27 cellular contexts compared by ENCODE assay signal in genomic region chr13:74886496-74886895, GRCh38.
A peak's percentile ranks its signal among the peaks of the same experiment; 100 is the strongest.
DNase-seq lines count a peak whose midpoint lies in the region; ATAC-seq and TF ChIP-seq lines count a peak whose summit lies in the region.
"Had no signal": no experiment of that assay in that cellular context is flagged by ENCODE, and none has a peak within 500 bp of the region (broad histone marks: within the 10 kb centered on the region; RNA-seq: fewer than 3 reads in every experiment).

No MANE protein-coding gene starts in this region.

- no peak for ATAC-seq in GM19397 (IDR thresholded peaks at IDR 0.05; ENCODE audit: unreplicated experiment)
- no peak for ATAC-seq in HG02885 (IDR thresholded peaks at IDR 0.05; ENCODE audit: poor library complexity, unreplicated experiment)
- no peak for ATAC-seq in HG02973 (IDR thresholded peaks at IDR 0.05; ENCODE audit: unreplicated experiment)
- ATAC-seq in GM18868 (IDR thresholded peaks at IDR 0.05; ENCODE audit: unreplicated experiment): no peak
- ATAC-seq: foreskin keratinocyte; HepG2; stimulated activated memory B cell treated with anti-CD40 and anti-IgM and Interleukin-4, amounts not matched to agents 10 μg/mL and 1 μg/mL and 100 μg/mL, for 72 hours had no signal

- no peak overlapping the region for H2AK5ac ChIP-seq in neuronal stem cell (ENCODE audit: low read depth, low read length)

- H2BK12ac ChIP-seq in neuronal stem cell (ENCODE audit: low read length): no peak overlapping the region

- peak overlapping the region; percentile 64 for H2AFZ ChIP-seq in neuronal stem cell (ENCODE audit: low read length)

- no peak overlapping the region for H3K18ac ChIP-seq in neuronal stem cell (ENCODE audit: low read length)

- no peak overlapping the region for H2BK120ac ChIP-seq in neuronal stem cell (ENCODE audit: low read depth, low read length)

- no peak overlapping the region for H3K27ac ChIP-seq in neuronal stem cell (replicated peaks; ENCODE audit: low read length)
- H3K27ac ChIP-seq: colonic mucosa, foreskin keratinocyte, left ventricle myocardium inferior, SK-N-MC, testis, uterus, VCaP had no signal

- H4K91ac ChIP-seq in neuronal stem cell (ENCODE audit: low read depth, low read length, poor library complexity): no peak overlapping the region

- no peak overlapping the region for H3K23ac ChIP-seq in neuronal stem cell (ENCODE audit: low read depth, low read length, poor library complexity)

- H3K14ac ChIP-seq in neuronal stem cell (ENCODE audit: low read length): no peak overlapping the region

- no peak overlapping the region for H2BK15ac ChIP-seq in neuronal stem cell (ENCODE audit: low read length)

- H3K36me3 ChIP-seq in adipocyte (ENCODE audit: control insufficient read depth, insufficient read depth, low read length, severe bottlenecking) (no peaks in the 10 kb centered on the region), neuronal stem cell (replicated peaks in 1 of 2; ENCODE audit: control insufficient read depth in 2 of 2, insufficient read depth in 2 of 2, low read length in 2 of 2) (no peaks in the 10 kb centered on the region)
- H3K36me3 ChIP-seq: colonic mucosa, left ventricle myocardium inferior, uterus had no signal

- H3K27me3 ChIP-seq in adipocyte (replicated peaks; ENCODE audit: control insufficient read depth, insufficient read depth, low read length) (no peaks in the 10 kb centered on the region), neuronal stem cell (ENCODE audit: control insufficient read depth in 3 of 3, insufficient read depth in 3 of 3, low read depth in 1 of 3, low read length in 3 of 3) (no peaks in the 10 kb centered on the region)
- H3K27me3 ChIP-seq: colonic mucosa, foreskin keratinocyte, testis, uterus had no signal

- H3K4me3 ChIP-seq in AG10803 (ENCODE audit: low read length) (no peak overlapping the region), adipocyte (ENCODE audit: low read length) (no peak overlapping the region), neuronal stem cell (ENCODE audit: low read length in 2 of 2) (no peak overlapping the region)
- H3K4me3 ChIP-seq: colonic mucosa, left ventricle myocardium inferior, SK-N-MC, smooth muscle cell, testis, uterus had no signal

- DNase-seq in AG10803 (ENCODE audit: low read depth) (peak; percentile 42), adipocyte (ENCODE audit: low read depth) (peak; percentile 35), fibroblast of gingiva (ENCODE audit: low read depth) (peak; percentile 64), neuronal stem cell (ENCODE audit: low spot score) (no peak)
- DNase-seq: activated CD4-positive, alpha-beta T cell treated with anti-CD3 and anti-CD28 coated beads, Interleukin-2, amount 10 ng/mL, durations not matched to agents 7 days and 5 days; CD4-positive, alpha-beta memory T cell; colonic mucosa; DMS153; endodermal cell; foreskin keratinocyte; left ventricle myocardium inferior; NCI-H1417 treated with DMSO at 0.1 percent for 48 hours; NCI-H69; nephron progenitor cell; RPMI8226; T-helper 2 cell; testis; uterus had no signal

- H3K9ac ChIP-seq in adipocyte (ENCODE audit: low read length) (no peak overlapping the region), neuronal stem cell (ENCODE audit: low read depth, low read length, poor library complexity) (no peak overlapping the region)

- H3K9me3 ChIP-seq in adipocyte (ENCODE audit: control insufficient read depth, low read length) (no peaks in the 10 kb centered on the region), neuronal stem cell (replicated peaks in 1 of 2; ENCODE audit: control insufficient read depth in 2 of 2, insufficient read depth in 1 of 2, low read depth in 1 of 2, low read length in 2 of 2) (peaks cover 0 to 2% of the 10 kb centered on the region in 2 donors)
- H3K9me3 ChIP-seq: colonic mucosa, testis, uterus had no signal

- no CpG with 5 or more reads among the region's 3 CpGs for WGBS in neuronal stem cell (ENCODE audit: extremely low coverage in 2 of 2, insufficient read length in 2 of 2, insufficient replicate concordance in 1 of 2), 2 donors

- no peak overlapping the region for H3K4me2 ChIP-seq in neuronal stem cell (ENCODE audit: insufficient read depth, low read length, poor library complexity, severe bottlenecking)
- H3K4me2 ChIP-seq: smooth muscle cell had no signal

- H3K79me1 ChIP-seq in neuronal stem cell (ENCODE audit: low read depth, low read length): no peaks in the 10 kb centered on the region

- H3K4me1 ChIP-seq in adipocyte (ENCODE audit: control insufficient read depth, insufficient read depth, low read length) (peaks cover 11% of the 10 kb centered on the region), neuronal stem cell (ENCODE audit: control insufficient read depth in 2 of 2, insufficient read depth in 1 of 2, low read depth in 1 of 2, low read length in 2 of 2) (no peaks in the 10 kb centered on the region)
- H3K4me1 ChIP-seq: colonic mucosa, left ventricle myocardium inferior, testis, uterus had no signal

- no peak overlapping the region for H4K8ac ChIP-seq in neuronal stem cell (ENCODE audit: low read depth, low read length)

- no peak overlapping the region for H3K4ac ChIP-seq in neuronal stem cell (ENCODE audit: low read length)

- no peak for TF ChIP-seq CTCF in AG10803 (conservative IDR thresholded peaks at IDR 0.05; ENCODE audit: low read length)

- H2BK5ac ChIP-seq in neuronal stem cell (ENCODE audit: low read length): no peak overlapping the region
